12 cellular contexts compared by ENCODE assay signal in genomic region chr11:84316866-84317560, GRCh38.
DNase-seq lines count a peak whose midpoint lies in the region; ATAC-seq lines count a peak whose summit lies in the region.
"Had no signal": no experiment of that assay in that cellular context is flagged by ENCODE, and none has a peak within 500 bp of the region (broad histone marks: within the 10 kb centered on the region; RNA-seq: fewer than 3 reads in every experiment).

No MANE protein-coding gene starts in this region.

- H3K4me1 ChIP-seq in iPS-15b (ENCODE audit: control insufficient read depth, insufficient read depth, low read length) (no peaks in the 10 kb centered on the region), rectal smooth muscle tissue (ENCODE audit: control insufficient read depth, insufficient read depth, low read length) (no peaks in the 10 kb centered on the region), HAP-1 (no peaks in the 10 kb centered on the region)

- in situ Hi-C loops in HAP-1 (cut with MboI; ENCODE audit: low sequenced_read_pairs): no loop called here

- H3K9ac ChIP-seq in iPS-15b (ENCODE audit: low read depth, low read length): no peak overlapping the region
- H3K9ac ChIP-seq in rectal smooth muscle tissue (ENCODE audit: low read length): no peak overlapping the region

- no peaks in the 10 kb centered on the region for H3K9me3 ChIP-seq in iPS-15b (ENCODE audit: control insufficient read depth, insufficient read depth, low read length)
- H3K9me3 ChIP-seq in HAP-1: no peaks in the 10 kb centered on the region

- H3K4me3 ChIP-seq in iPS-15b (ENCODE audit: low read depth, low read length) (peak overlapping the region; percentile 16), rectal smooth muscle tissue (ENCODE audit: low read length) (peak overlapping the region; percentile 32), HAP-1 (no peak overlapping the region)

- H3K36me3 ChIP-seq in iPS-15b (ENCODE audit: control insufficient read depth, insufficient read depth, low read length) (no peaks in the 10 kb centered on the region), rectal smooth muscle tissue (ENCODE audit: control insufficient read depth, insufficient read depth, low read length) (no peaks in the 10 kb centered on the region), HAP-1 (replicated peaks) (no peaks in the 10 kb centered on the region)

- H3K27ac ChIP-seq in rectal smooth muscle tissue (ENCODE audit: low read depth, low read length): no peak overlapping the region

- H3K27me3 ChIP-seq in iPS-15b (ENCODE audit: control insufficient read depth, insufficient read depth, low read length) (no peaks in the 10 kb centered on the region), rectal smooth muscle tissue (ENCODE audit: control insufficient read depth, insufficient read depth, low read length) (no peaks in the 10 kb centered on the region), HAP-1 (ENCODE audit: low read depth) (no peaks in the 10 kb centered on the region)

- DNase-seq in GM04503 (ENCODE audit: low read depth) (peak; percentile 6), anterior cingulate cortex (lab: John Stamatoyannopoulos, UW) (peak in 55 of 58 donors; percentile 11 to 85 (median 63)), T-helper 9 cell (no peak), HAP-1 (ENCODE audit: low spot score in 2 of 2) (no peak)
- DNase-seq: activated naive CD4-positive, alpha-beta T cell; DMS79; NCI-H146; stimulated activated CD4-positive, alpha-beta T cell treated with anti-CD3 and anti-CD28 coated beads, Interleukin-2, amount 100 ng/mL, for 24 hours had no signal

- ATAC-seq in HG03439 (IDR thresholded peaks at IDR 0.05; ENCODE audit: unreplicated experiment) (no peak), GM21381 (IDR thresholded peaks at IDR 0.05; ENCODE audit: unreplicated experiment) (no peak)

Comparison
In these comparisons a context has a peak if more than half of its experiments do, and no peak if none do; other contexts are left out.
1. DNase-seq: peak in GM04503 (single experiment) and anterior cingulate cortex (55 of 58); none in T-helper 9 cell (single experiment) and HAP-1 (0 of 2).